Comparison of ENCODE assay signal across 9 cellular contexts in the genomic region with DNA sequence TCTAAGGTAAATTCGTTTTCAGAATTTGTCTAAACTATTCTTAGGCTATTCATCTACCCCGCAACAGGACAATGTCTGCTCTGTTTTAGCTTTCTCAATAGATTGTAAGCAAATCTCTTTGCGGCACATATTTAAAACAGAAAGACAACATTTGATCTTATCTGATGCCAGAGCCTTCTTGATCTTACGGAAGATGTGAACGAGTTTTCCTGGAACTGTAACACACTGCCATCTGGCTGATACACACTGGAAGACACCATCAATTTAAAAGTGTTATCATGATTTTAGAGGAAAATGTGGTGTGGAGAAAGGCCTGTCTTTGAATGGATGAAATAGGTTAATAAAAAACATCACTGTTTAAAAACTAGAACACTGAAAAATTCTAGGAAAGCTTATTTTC. TPM values are rescaled to one million over a fixed set of nuclear protein-coding genes. Genes with fewer than 3 reads are reported as not detected.
DNase-seq lines count a peak whose midpoint lies in the region; ATAC-seq and TF ChIP-seq lines count a peak whose summit lies in the region.
"Had no signal": no experiment of that assay in that cellular context is flagged by ENCODE, and none has a peak within 500 bp of the region (broad histone marks: within the 10 kb centered on the region; RNA-seq: fewer than 3 reads in every experiment).

No MANE protein-coding gene starts in this region.

- peak; percentile 48 for DNase-seq in activated naive CD4-positive, alpha-beta T cell treated with anti-CD3 and anti-CD28 coated beads, Interleukin-2, amount 10 ng/mL, durations not matched to agents 7 days and 5 days
- DNase-seq in activated naive CD4-positive, alpha-beta T cell treated with Interleukin-2 at 50 U/mL for 16 hours: no peak
- DNase-seq in SK-MEL-5 (ENCODE audit: low read depth, low spot score) (peak; percentile 12), cerebellar cortex (ENCODE audit: low spot score) (peak; percentile 51), prostate gland (ENCODE audit: low spot score) (no peak), SKM-1 (lab: John Stamatoyannopoulos, UW; ENCODE audit: unreplicated experiment) (no peak)

- TF ChIP-seq POLR2A in prostate gland (IDR thresholded peaks at IDR 0.05): no peak

- peaks cover 46% of the 10 kb centered on the region for H3K4me1 Mint-ChIP-seq in activated naive CD4-positive, alpha-beta T cell treated with anti-CD3 and anti-CD28 coated beads, Interleukin-2, amount 10 ng/mL, durations not matched to agents 7 days and 5 days

- H3K27ac Mint-ChIP-seq in activated naive CD4-positive, alpha-beta T cell treated with anti-CD3 and anti-CD28 coated beads, Interleukin-2, amount 10 ng/mL, durations not matched to agents 7 days and 5 days: peak overlapping the region; percentile 95

- peak overlapping the region; percentile 53 for H3K4me3 Mint-ChIP-seq in activated naive CD4-positive, alpha-beta T cell treated with anti-CD3 and anti-CD28 coated beads, Interleukin-2, amount 10 ng/mL, durations not matched to agents 7 days and 5 days

- WGBS in prostate gland: 45% methylated on average over 5 of the region's 5 CpGs

- in situ Hi-C loops in SK-MEL-5 (cut with HindIII; ENCODE audit: low pct_unique_long_range_greater_than_20kb, low sequenced_read_pairs): no loop called here

- H3K4me1 ChIP-seq in prostate gland (replicated peaks): no peaks in the 10 kb centered on the region

- TF ChIP-seq CTCF in prostate gland (IDR thresholded peaks at IDR 0.05): peak in 3 of 4 experiments; percentile 43 to 57 (median 44)

- H3K27me3 ChIP-seq in prostate gland (replicated peaks; ENCODE audit: insufficient read depth): no peaks in the 10 kb centered on the region

- CTCF ChIA-PET in activated naive CD4-positive, alpha-beta T cell treated with anti-CD3 and anti-CD28 coated beads, Interleukin-2, amount 10 ng/mL, durations not matched to agents 7 days and 5 days (lab: Charles Lee): interaction anchor here (0.8 to 3.8 kb wide), 15 partner anchors 11 to 1421 kb away, joined by 3 to 16 read pairs (median 5); a partner anchor contains a TSS

- intact Hi-C loops in prostate gland (cut with DNase I): no loop called here

- no peak for ATAC-seq in GM18909 (IDR thresholded peaks at IDR 0.05; ENCODE audit: poor library complexity, unreplicated experiment)
- no peak for ATAC-seq in esophagus mucosa

- H3K36me3 ChIP-seq in prostate gland: no peaks in the 10 kb centered on the region

- H3K9me3 Mint-ChIP-seq in activated naive CD4-positive, alpha-beta T cell treated with anti-CD3 and anti-CD28 coated beads, Interleukin-2, amount 10 ng/mL, durations not matched to agents 7 days and 5 days: no peaks in the 10 kb centered on the region

- H3K27ac ChIP-seq in prostate gland: no peak overlapping the region

- no peaks in the 10 kb centered on the region for H3K9me3 ChIP-seq in prostate gland

- peaks cover 19% of the 10 kb centered on the region for H3K36me3 Mint-ChIP-seq in activated naive CD4-positive, alpha-beta T cell treated with anti-CD3 and anti-CD28 coated beads, Interleukin-2, amount 10 ng/mL, durations not matched to agents 7 days and 5 days

- H3K4me3 ChIP-seq in prostate gland: no peak overlapping the region
- H3K4me3 ChIP-seq: smooth muscle cell had no signal

- no peaks in the 10 kb centered on the region for H3K27me3 Mint-ChIP-seq in activated naive CD4-positive, alpha-beta T cell treated with anti-CD3 and anti-CD28 coated beads, Interleukin-2, amount 10 ng/mL, durations not matched to agents 7 days and 5 days

RNA-seq across cellular contexts. Expression of a gene that starts 36.1 kb away (rescaled TPM):
- 102 and 108 TPM in 2 replicates for total RNA-seq in SK-MEL-5 (2014; rRNA removed; shearing (Covaris generic))
- polyA plus RNA-seq in SK-MEL-5 (2015; cell fraction: cytosol; rRNA removed): 64.4 and 69.0 TPM in 2 replicates
- polyA plus RNA-seq in SK-MEL-5 (2015; cell fraction: nucleus; rRNA removed): 14.5 and 22.7 TPM in 2 replicates
- 10 to 100 TPM; 16.0 to 31.3 TPM for total RNA-seq in prostate gland
- 33.2 TPM for total RNA-seq in esophagus mucosa

Comparison
In these comparisons a context has a peak if more than half of its experiments do, and no peak if none do; other contexts are left out.
1. DNase-seq: peak in activated naive CD4-positive, alpha-beta T cell treated with anti-CD3 and anti-CD28 coated beads, Interleukin-2, amount 10 ng/mL, durations not matched to agents 7 days and 5 days (single experiment), SK-MEL-5 (single experiment) and cerebellar cortex (single experiment); none in activated naive CD4-positive, alpha-beta T cell treated with Interleukin-2 at 50 U/mL for 16 hours (single experiment), prostate gland (single experiment) and SKM-1 (single experiment).